23 cellular contexts compared by ENCODE assay signal in genomic region chr3:125069968-125070745, GRCh38.
"Had no signal": no experiment of that assay in that cellular context is flagged by ENCODE, and none has a peak within 500 bp of the region (broad histone marks: within the 10 kb centered on the region; RNA-seq: fewer than 3 reads in every experiment).

No MANE protein-coding gene starts in this region.

- H3K4me3 ChIP-seq: left ventricle myocardium inferior, lung, psoas muscle, right lobe of liver, suprapubic skin, thyroid gland, upper lobe of left lung, vagina had no signal

- DNase-seq: effector memory CD4-positive, alpha-beta T cell; foreskin keratinocyte; immature natural killer cell; kidney; left cardiac atrium; left ventricle myocardium inferior; mesenchymal stem cell; midbrain; nephron progenitor cell; psoas muscle; retina; right lobe of liver; stimulated activated CD4-positive, alpha-beta T cell treated with anti-CD3 and anti-CD28 coated beads, Interleukin-4, amount 100 ng/mL, for 1 hour; stimulated activated CD8-positive, alpha-beta memory T cell treated with anti-CD3 and anti-CD28 coated beads, Interleukin-4, amount 100 ng/mL, for 48 hours; stimulated activated naive CD8-positive, alpha-beta T cell treated with anti-CD3 and anti-CD28 coated beads, Interleukin-15, Interleukin-2, amounts not matched to agents 100 U/mL and 50 U/mL, for 24 hours; thyroid gland; upper lobe of left lung had no signal

- H3K4me3 Mint-ChIP-seq: immature natural killer cell; nephron progenitor cell; stimulated activated effector memory CD8-positive, alpha-beta T cell treated with anti-CD3 and anti-CD28 coated beads, Interleukin-12 subunit alpha, Interleukin-12 subunit beta, amount 100 ng/mL, for 72 hours had no signal

- H3K36me3 ChIP-seq: left ventricle myocardium inferior, neutrophil, right lobe of liver, suprapubic skin, upper lobe of left lung, vagina had no signal

- H3K27me3 ChIP-seq: foreskin keratinocyte, neutrophil, right lobe of liver, suprapubic skin, thyroid gland, upper lobe of left lung, vagina had no signal

- H3K4me1 ChIP-seq: foreskin keratinocyte, left ventricle myocardium inferior, psoas muscle, right lobe of liver, suprapubic skin, thyroid gland, vagina had no signal

- H3K27ac Mint-ChIP-seq: nephron progenitor cell; stimulated activated effector memory CD8-positive, alpha-beta T cell treated with anti-CD3 and anti-CD28 coated beads, Interleukin-12 subunit alpha, Interleukin-12 subunit beta, amount 100 ng/mL, for 72 hours had no signal

- H3K27ac ChIP-seq: foreskin keratinocyte, left ventricle myocardium inferior, neutrophil, psoas muscle, right lobe of liver, suprapubic skin, thyroid gland, upper lobe of left lung, vagina had no signal

- ATAC-seq: foreskin keratinocyte; left cardiac atrium; psoas muscle; stimulated activated effector memory CD8-positive, alpha-beta T cell treated with anti-CD3 and anti-CD28 coated beads, Interleukin-12 subunit alpha, Interleukin-12 subunit beta, amount 100 ng/mL, for 72 hours; stimulated activated naive CD8-positive, alpha-beta T cell treated with anti-CD3 and anti-CD28 coated beads, Interleukin-15, Interleukin-2, amounts not matched to agents 100 U/mL and 50 U/mL, for 24 hours had no signal

- H3K36me3 Mint-ChIP-seq: immature natural killer cell; naive B cell; stimulated activated effector memory CD8-positive, alpha-beta T cell treated with anti-CD3 and anti-CD28 coated beads, Interleukin-12 subunit alpha, Interleukin-12 subunit beta, amount 100 ng/mL, for 72 hours had no signal

- H3K9me3 Mint-ChIP-seq: immature natural killer cell; naive B cell; nephron progenitor cell; stimulated activated effector memory CD8-positive, alpha-beta T cell treated with anti-CD3 and anti-CD28 coated beads, Interleukin-12 subunit alpha, Interleukin-12 subunit beta, amount 100 ng/mL, for 72 hours had no signal

- H3K9me3 ChIP-seq: left ventricle myocardium inferior, neutrophil, psoas muscle, right lobe of liver, suprapubic skin, thyroid gland, upper lobe of left lung, vagina had no signal
